Comparison of ENCODE assay signal across 5 cellular contexts in genomic region chr15:94094310-94094709, GRCh38.
"Had no signal": no experiment of that assay in that cellular context is flagged by ENCODE, and none has a peak within 500 bp of the region (broad histone marks: within the 10 kb centered on the region; RNA-seq: fewer than 3 reads in every experiment).

No MANE protein-coding gene starts in this region.

- ATAC-seq: HepG2, K562 had no signal

- DNase-seq: IMR-90, KBM-7 had no signal

- H3K4me3 ChIP-seq: K562 had no signal

- H3K27ac ChIP-seq: HL-60 had no signal
